ENCODE assay signal across 8 cellular contexts in the genomic region with DNA sequence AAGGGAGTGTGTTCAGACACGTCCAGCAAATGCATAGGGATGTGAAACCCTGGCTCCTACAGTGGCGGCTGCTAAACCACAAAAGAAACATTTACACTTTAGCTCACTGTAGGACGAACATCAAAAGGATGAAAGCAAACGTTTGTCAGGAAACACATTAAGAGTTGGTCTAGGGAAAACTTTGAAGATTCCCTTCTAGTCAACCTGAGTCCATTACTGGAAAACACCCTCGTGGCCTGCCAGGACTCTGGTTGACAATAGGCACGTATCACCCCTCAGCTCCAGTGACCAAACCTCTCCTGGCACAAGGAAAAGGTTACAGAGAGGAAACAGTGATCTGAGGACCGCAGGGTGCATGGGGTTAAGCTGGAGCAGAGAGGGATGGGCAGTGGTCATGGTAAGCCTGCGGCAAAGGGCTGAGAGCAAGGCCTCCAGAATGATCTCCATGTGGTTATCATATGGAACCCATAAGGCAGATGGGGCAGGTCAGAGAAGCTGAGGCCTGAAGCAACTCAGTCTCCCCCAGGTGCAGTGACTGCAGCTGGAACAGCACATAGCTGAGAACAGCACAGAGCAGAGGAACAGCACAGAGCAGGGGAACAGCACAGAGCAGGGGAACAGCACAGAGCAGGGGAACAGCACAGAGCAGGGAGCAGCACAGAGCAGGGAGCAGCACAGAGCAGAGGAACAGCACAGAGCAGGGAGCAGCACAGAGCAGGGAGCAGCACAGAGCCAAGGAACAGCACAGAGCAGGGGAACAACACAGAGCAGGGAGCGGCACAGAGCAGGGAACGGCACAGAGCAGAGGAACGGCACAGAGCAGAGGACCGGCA. TPM values are rescaled to one million over a fixed set of nuclear protein-coding genes. Genes with fewer than 3 reads are reported as not detected.
DNase-seq lines count a peak whose midpoint lies in the region; ATAC-seq and TF ChIP-seq lines count a peak whose summit lies in the region.
"Had no signal": no experiment of that assay in that cellular context is flagged by ENCODE, and none has a peak within 500 bp of the region (broad histone marks: within the 10 kb centered on the region; RNA-seq: fewer than 3 reads in every experiment).

No MANE protein-coding gene starts in this region.

- H3K9me3 ChIP-seq in skeletal muscle tissue (ENCODE audit: control insufficient read depth in 3 of 3, low read length in 3 of 3) (no peaks in the 10 kb centered on the region), colonic mucosa (no peaks in the 10 kb centered on the region)

- H3K9ac ChIP-seq in skeletal muscle tissue (ENCODE audit: low read depth in 1 of 3, low read length in 3 of 3) (peak overlapping the region in 1 of 3 donors; percentile 50), colonic mucosa (ENCODE audit: low read depth in 2 of 2, low read length in 2 of 2) (no peak overlapping the region)

- peaks cover 5% of the 10 kb centered on the region; the same call in 1 of the 2 replicates for H3K36me3 Mint-ChIP-seq in WTC11

- no peak for DNase-seq in WTC11 (ENCODE audit: low spot score)
- no peak for DNase-seq in GOT3 (lab: John Stamatoyannopoulos, UW)
- no peak for DNase-seq in NCI-H345 (lab: John Stamatoyannopoulos, UW)
- DNase-seq in colonic mucosa = no peak
- DNase-seq: NCI-H446 had no signal

- intact Hi-C loops in colonic mucosa (cut with DNase I) = no loop called here

- TF ChIP-seq CTCF in WTC11 (IDR thresholded peaks at IDR 0.05) (no peak), colonic mucosa (IDR thresholded peaks at IDR 0.05) (no peak)

- H3K4me3 ChIP-seq in skeletal muscle tissue (ENCODE audit: low read length in 3 of 3) = peak overlapping the region in 2 of 3 donors; percentile 41 to 49
- no peak overlapping the region for H3K4me3 ChIP-seq in colonic mucosa

- ATAC-seq in GM19463 (IDR thresholded peaks at IDR 0.05; ENCODE audit: unreplicated experiment) (peak; percentile 94), HG03064 (IDR thresholded peaks at IDR 0.05; ENCODE audit: low read depth, unreplicated experiment) (peak; percentile 87), WTC11 (no peak)

- CTCF ChIA-PET in WTC11 (lab: Charles Lee) = interaction anchor here (1.1 to 1.9 kb wide), 2 partner anchors 47 to 83 kb away, joined by 3 to 6 read pairs; no protein-coding TSS in a partner anchor

- H3K36me3 ChIP-seq in skeletal muscle tissue (ENCODE audit: control insufficient read depth in 3 of 3, insufficient read depth in 3 of 3, low read length in 3 of 3) (peaks cover 0 to 3% (median 3%) of the 10 kb centered on the region in 3 donors), colonic mucosa (no peaks in the 10 kb centered on the region)

- POLR2A ChIA-PET in WTC11 (lab: Charles Lee) = no interaction called here

- H3K27me3 ChIP-seq in skeletal muscle tissue (ENCODE audit: control insufficient read depth in 3 of 3, insufficient read depth in 3 of 3, low read length in 3 of 3) (no peaks in the 10 kb centered on the region), colonic mucosa (no peaks in the 10 kb centered on the region)

- peaks cover 21% of the 10 kb centered on the region for H3K4me1 Mint-ChIP-seq in WTC11

- H3K27ac ChIP-seq in skeletal muscle tissue (ENCODE audit: low read depth, low read length) = peak overlapping the region; percentile 15
- no peak overlapping the region for H3K27ac ChIP-seq in colonic mucosa

- no peak overlapping the region for H3K27ac Mint-ChIP-seq in WTC11

- no peaks in the 10 kb centered on the region for H3K9me3 Mint-ChIP-seq in WTC11

- H3K4me1 ChIP-seq in skeletal muscle tissue (ENCODE audit: control insufficient read depth in 3 of 3, insufficient read depth in 3 of 3, low read length in 3 of 3) (peaks cover 6 to 25% (median 19%) of the 10 kb centered on the region in 3 donors), colonic mucosa (no peaks in the 10 kb centered on the region)

- H3K4me3 Mint-ChIP-seq in WTC11 = no peak overlapping the region

- no peaks in the 10 kb centered on the region; the same call in 1 of the 2 replicates for H3K27me3 Mint-ChIP-seq in WTC11 (ENCODE audit: low read depth)

TF ChIP-seq in WTC11, 78 proteins besides CTCF, POLR2A, EP300 and RAD21:
- TF ChIP-seq, protein P1, sequence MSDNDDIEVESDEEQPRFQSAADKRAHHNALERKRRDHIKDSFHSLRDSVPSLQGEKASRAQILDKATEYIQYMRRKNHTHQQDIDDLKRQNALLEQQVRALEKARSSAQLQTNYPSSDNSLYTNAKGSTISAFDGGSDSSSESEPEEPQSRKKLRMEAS (CRISPR knock-in tag; IDR thresholded peaks at IDR 0.05) = no peak
- TF ChIP-seq GABPB1 (CRISPR knock-in tag; IDR thresholded peaks at IDR 0.05) = 0 out of 2 replicates have a peak, but pooled peaks have one; percentile 23

RNA-seq across cellular contexts. Expression of gene CHST15, which starts 49.9 kb away (rescaled TPM):
- total RNA-seq in WTC11 (2021) = 7.9 to 10.7 TPM (median 9.1 TPM) in 3 replicates
- 19.3 TPM for total RNA-seq in skeletal muscle tissue
- 10 to 100 TPM in 1 of 2 donors, 1 to 10 TPM in 1; 4.7 to 10.2 TPM for total RNA-seq in colonic mucosa
